Comparison of ENCODE assay signal across 10 cellular contexts in the genomic region with DNA sequence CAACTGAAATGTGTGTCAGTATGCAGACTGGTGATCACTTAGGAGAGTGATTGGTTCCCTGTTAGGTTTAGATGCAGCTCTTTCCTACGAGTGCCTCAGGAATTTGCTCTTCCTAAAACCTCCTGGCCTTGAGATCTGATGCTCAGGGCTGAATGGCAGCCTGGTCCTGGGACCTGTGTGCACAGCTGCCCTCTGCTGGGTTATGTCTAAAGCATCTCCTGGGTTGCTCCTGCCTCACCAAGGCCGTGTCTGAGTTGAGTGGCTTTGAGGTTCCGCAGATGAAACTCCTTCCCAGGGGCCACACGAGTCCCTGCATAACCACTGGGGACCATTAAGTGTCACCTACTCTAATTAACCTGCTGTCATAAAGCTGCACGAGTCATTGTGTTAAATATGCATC. TPM values are rescaled to one million over a fixed set of nuclear protein-coding genes. Genes with fewer than 3 reads are reported as not detected.
DNase-seq lines count a peak whose midpoint lies in the region; ATAC-seq and TF ChIP-seq lines count a peak whose summit lies in the region.
"Had no signal": no experiment of that assay in that cellular context is flagged by ENCODE, and none has a peak within 500 bp of the region (broad histone marks: within the 10 kb centered on the region; RNA-seq: fewer than 3 reads in every experiment).

No MANE protein-coding gene starts in this region.

- no peak for DNase-seq in activated CD8-positive, alpha-beta memory T cell treated with anti-CD3 and anti-CD28 coated beads, Interleukin-2, amount 10 ng/mL, durations not matched to agents 7 days and 5 days
- DNase-seq in activated CD8-positive, alpha-beta memory T cell treated with anti-CD3 and anti-CD28 coated beads, Interleukin-2, amount 50 U/mL, for 48 hours: no peak
- DNase-seq in Panc1 (ENCODE audit: low read depth, low spot score) (no peak), foreskin keratinocyte (no peak), superior temporal gyrus (ENCODE audit: extremely low spot score) (peak; percentile 87), NCI-H774 (lab: John Stamatoyannopoulos, UW) (no peak), tibial artery (no peak)
- DNase-seq: spleen, T-helper 2 cell had no signal

- no peaks in the 10 kb centered on the region for H3K27me3 ChIP-seq in Panc1 (ENCODE audit: control insufficient read depth, insufficient read depth, low read length)
- H3K27me3 ChIP-seq in foreskin keratinocyte: no peaks in the 10 kb centered on the region
- H3K27me3 ChIP-seq in tibial artery: no peaks in the 10 kb centered on the region
- H3K27me3 ChIP-seq: spleen had no signal

- H3K4me3 Mint-ChIP-seq in activated CD8-positive, alpha-beta memory T cell treated with anti-CD3 and anti-CD28 coated beads, Interleukin-2, amount 10 ng/mL, durations not matched to agents 7 days and 5 days: no peak overlapping the region

- peaks cover 60% of the 10 kb centered on the region for H3K4me1 Mint-ChIP-seq in activated CD8-positive, alpha-beta memory T cell treated with anti-CD3 and anti-CD28 coated beads, Interleukin-2, amount 10 ng/mL, durations not matched to agents 7 days and 5 days

- H3K4me3 ChIP-seq in Panc1 (ENCODE audit: low read depth in 2 of 2, low read length in 2 of 2): no peak overlapping the region
- H3K4me3 ChIP-seq in tibial artery: no peak overlapping the region
- H3K4me3 ChIP-seq: spleen had no signal

- H3K9me3 Mint-ChIP-seq in activated CD8-positive, alpha-beta memory T cell treated with anti-CD3 and anti-CD28 coated beads, Interleukin-2, amount 10 ng/mL, durations not matched to agents 7 days and 5 days (ENCODE audit: low read depth): no peaks in the 10 kb centered on the region

- POLR2A ChIA-PET in Panc1 (lab: Charles Lee): no interaction called here

- peak; percentile 64 for ATAC-seq in activated CD8-positive, alpha-beta memory T cell treated with anti-CD3 and anti-CD28 coated beads, Interleukin-2, amount 10 ng/mL, durations not matched to agents 7 days and 5 days
- ATAC-seq in Panc1 (peak; percentile 78), foreskin keratinocyte (peak; percentile 28), HG03280 (IDR thresholded peaks at IDR 0.05; ENCODE audit: unreplicated experiment) (no peak)

- no peaks in the 10 kb centered on the region for H3K4me1 ChIP-seq in Panc1 (ENCODE audit: control insufficient read depth, insufficient read depth, low read length)
- H3K4me1 ChIP-seq in foreskin keratinocyte: peaks cover 10% of the 10 kb centered on the region
- no peaks in the 10 kb centered on the region for H3K4me1 ChIP-seq in tibial artery

- no peak overlapping the region for H3K27ac ChIP-seq in Panc1 (ENCODE audit: low read length)
- H3K27ac ChIP-seq in foreskin keratinocyte: no peak overlapping the region
- no peak overlapping the region for H3K27ac ChIP-seq in tibial artery

- H3K27ac Mint-ChIP-seq in activated CD8-positive, alpha-beta memory T cell treated with anti-CD3 and anti-CD28 coated beads, Interleukin-2, amount 10 ng/mL, durations not matched to agents 7 days and 5 days: no peak overlapping the region

- H3K27me3 Mint-ChIP-seq in activated CD8-positive, alpha-beta memory T cell treated with anti-CD3 and anti-CD28 coated beads, Interleukin-2, amount 10 ng/mL, durations not matched to agents 7 days and 5 days: no peaks in the 10 kb centered on the region

- BruUV-seq in Panc1 (replicated peaks; lab: Mats Ljungman, UMichigan): no TSS peak

- CTCF ChIA-PET in activated CD8-positive, alpha-beta memory T cell treated with anti-CD3 and anti-CD28 coated beads, Interleukin-2, amount 10 ng/mL, durations not matched to agents 7 days and 5 days (lab: Charles Lee): interaction anchor here (0.8 to 2.9 kb wide), 12 partner anchors 12 to 116 kb away, joined by 3 to 11 read pairs (median 4); no protein-coding TSS in a partner anchor
- CTCF ChIA-PET in Panc1 (lab: Charles Lee): no interaction called here

- H3K36me3 ChIP-seq in Panc1 (ENCODE audit: control insufficient read depth, insufficient read depth, low read length) (no peaks in the 10 kb centered on the region), tibial artery (peaks cover 7 to 17% (median 10%) of the 10 kb centered on the region in 3 donors)

- TF ChIP-seq CTCF in Panc1 (IDR thresholded peaks at IDR 0.05): peak; percentile 58
- TF ChIP-seq CTCF in foreskin keratinocyte (conservative IDR thresholded peaks at IDR 0.05): peak; percentile 62
- no peak for TF ChIP-seq CTCF in tibial artery (IDR thresholded peaks at IDR 0.05)

- in situ Hi-C loops in Panc1 (cut with HindIII; ENCODE audit: low pct_unique_long_range_greater_than_20kb, low sequenced_read_pairs): no loop called here

- H3K9me3 ChIP-seq in Panc1 (ENCODE audit: control insufficient read depth, insufficient read depth, low read depth, low read length) (no peaks in the 10 kb centered on the region), tibial artery (no peaks in the 10 kb centered on the region)
- H3K9me3 ChIP-seq: spleen had no signal

- intact Hi-C loops in Panc1 (cut with micrococcal nuclease; ENCODE audit: unreplicated experiment): no loop called here
- intact Hi-C loops in tibial artery (cut with DNase I; ENCODE audit: low total_unique reads): no loop called here

- H3K36me3 Mint-ChIP-seq in activated CD8-positive, alpha-beta memory T cell treated with anti-CD3 and anti-CD28 coated beads, Interleukin-2, amount 10 ng/mL, durations not matched to agents 7 days and 5 days: peaks cover 43% of the 10 kb centered on the region

RNA-seq across cellular contexts. Expression of a gene that starts 59.5 kb away (rescaled TPM):
- 10 to 100 TPM; 39.2 to 57.0 TPM for total RNA-seq in activated CD8-positive, alpha-beta memory T cell treated with anti-CD3 and anti-CD28 coated beads, Interleukin-2, amount 10 ng/mL, durations not matched to agents 7 days and 5 days
- total RNA-seq in Panc1 (2021; ENCODE audit: unreplicated experiment) (9.4 TPM), foreskin keratinocyte (3.1 and 4.7 TPM in 2 replicates)
- 6.6 TPM for polyA plus RNA-seq in Panc1 (2012; ENCODE audit: insufficient read length)
- 2.0 and 2.3 TPM in 2 replicates for polyA plus RNA-seq in foreskin keratinocyte

Comparison
In these comparisons a context has a peak if more than half of its experiments do, and no peak if none do; other contexts are left out.
1. CTCF ChIP-seq: peak in Panc1 (single experiment) and foreskin keratinocyte (single experiment); none in tibial artery (0 of 2).